In genomic region chr2:85354286-85355072, GRCh38 we compare ENCODE assay signal across 1 cellular context.
TF ChIP-seq lines count a peak whose summit lies in the region.

Gene ELMOD3 (plus strand): TSS chr2:85354769. CDS start chr2:85357199, 2,430 bp downstream.
Gene RETSAT (minus strand): TSS chr2:85354528. CDS start chr2:85354507, 21 bp downstream.

TF ChIP-seq in K562, 482 proteins besides CTCF, POLR2A, EP300 and RAD21 (continued from another document and continues in another):
- TF ChIP-seq MNT (conservative IDR thresholded peaks at IDR 0.05) (peak; percentile 29 to 51; a peak in 1 of 4 replicates), E2F5 (CRISPR knock-in tag; IDR thresholded peaks at IDR 0.05) (no peak), NUFIP1 (IDR thresholded peaks at IDR 0.05; ENCODE audit: partially characterized antibody) (no peak), ZKSCAN8 (CRISPR knock-in tag; IDR thresholded peaks at IDR 0.05) (no peak), ZNF780A (CRISPR knock-in tag; IDR thresholded peaks at IDR 0.05) (no peak), ZNF449 (CRISPR knock-in tag; IDR thresholded peaks at IDR 0.05) (no peak), CCAR2 (IDR thresholded peaks at IDR 0.05; ENCODE audit: low read depth, low read length) (no peak), ZNF589 (CRISPR knock-in tag; IDR thresholded peaks at IDR 0.05; ENCODE audit: low read depth) (peak; percentile 41; the same call in 1 of the 2 replicates), SMAD4 (CRISPR knock-in tag; conservative IDR thresholded peaks at IDR 0.05) (peak; percentile 42), PTRF (tag; IDR thresholded peaks at IDR 0.05) (no peak), MCM7 (IDR thresholded peaks at IDR 0.05) (no peak), COPS2 (conservative IDR thresholded peaks at IDR 0.05) (no peak), RCOR1 (IDR thresholded peaks at IDR 0.05; ENCODE audit: borderline replicate concordance in 1 of 2, low read depth in 2 of 2, low read length in 2 of 2) (peak; percentile 14 to 91; a peak in 2 of 4 replicates), MAFF (IDR thresholded peaks at IDR 0.05; ENCODE audit: low read length) (no peak), CBX3 (IDR thresholded peaks at IDR 0.05; ENCODE audit: borderline replicate concordance in 1 of 2, low read length in 2 of 2) (no peak; a peak in 1 of 3 replicates), TAF9B (IDR thresholded peaks at IDR 0.05; ENCODE audit: partially characterized antibody) (peak; percentile 85), POLR2AphosphoS5 (IDR thresholded peaks at IDR 0.05; ENCODE audit: control insufficient read depth, insufficient read depth, low read depth, low read length) (peak; percentile 77), SRSF7 (optimal IDR thresholded peaks at IDR 0.05; ENCODE audit: low read depth, low read length) (no peak), ZFPM2 (CRISPR knock-in tag; IDR thresholded peaks at IDR 0.05) (no peak), NFIC (IDR thresholded peaks at IDR 0.05) (no peak), ZNF347 (CRISPR knock-in tag; IDR thresholded peaks at IDR 0.05; ENCODE audit: low read depth) (no peak), ELF4 (CRISPR knock-in tag; IDR thresholded peaks at IDR 0.05) (0 out of 2 replicates have a peak, but pooled peaks have one; percentile 45), TBP (optimal IDR thresholded peaks at IDR 0.05; ENCODE audit: low read depth, low read length) (peak; percentile 98), LEF1 (IDR thresholded peaks at IDR 0.05) (no peak), FOS (IDR thresholded peaks at IDR 0.05; ENCODE audit: extremely low read depth, insufficient read length) (no peak), PATZ1 (CRISPR knock-in tag; IDR thresholded peaks at IDR 0.05; ENCODE audit: borderline replicate concordance) (no peak), IRF2 (CRISPR knock-in tag; IDR thresholded peaks at IDR 0.05) (no peak), ZNF121 (CRISPR knock-in tag; conservative IDR thresholded peaks at IDR 0.05) (no peak), CAMTA2 (CRISPR knock-in tag; conservative IDR thresholded peaks at IDR 0.05) (no peak)
- TF ChIP-seq, protein P1, sequence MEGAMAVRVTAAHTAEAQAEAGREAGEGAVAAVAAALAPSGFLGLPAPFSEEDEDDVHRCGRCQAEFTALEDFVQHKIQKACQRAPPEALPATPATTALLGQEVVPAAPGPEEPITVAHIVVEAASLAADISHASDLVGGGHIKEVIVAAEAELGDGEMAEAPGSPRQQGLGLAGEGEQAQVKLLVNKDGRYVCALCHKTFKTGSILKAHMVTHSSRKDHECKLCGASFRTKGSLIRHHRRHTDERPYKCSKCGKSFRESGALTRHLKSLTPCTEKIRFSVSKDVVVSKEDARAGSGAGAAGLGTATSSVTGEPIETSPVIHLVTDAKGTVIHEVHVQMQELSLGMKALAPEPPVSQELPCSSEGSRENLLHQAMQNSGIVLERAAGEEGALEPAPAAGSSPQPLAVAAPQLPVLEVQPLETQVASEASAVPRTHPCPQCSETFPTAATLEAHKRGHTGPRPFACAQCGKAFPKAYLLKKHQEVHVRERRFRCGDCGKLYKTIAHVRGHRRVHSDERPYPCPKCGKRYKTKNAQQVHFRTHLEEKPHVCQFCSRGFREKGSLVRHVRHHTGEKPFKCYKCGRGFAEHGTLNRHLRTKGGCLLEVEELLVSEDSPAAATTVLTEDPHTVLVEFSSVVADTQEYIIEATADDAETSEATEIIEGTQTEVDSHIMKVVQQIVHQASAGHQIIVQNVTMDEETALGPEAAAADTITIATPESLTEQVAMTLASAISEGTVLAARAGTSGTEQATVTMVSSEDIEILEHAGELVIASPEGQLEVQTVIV (CRISPR knock-in tag; IDR thresholded peaks at IDR 0.05; ENCODE audit: borderline replicate concordance), result no peak
- TF ChIP-seq, protein P2, sequence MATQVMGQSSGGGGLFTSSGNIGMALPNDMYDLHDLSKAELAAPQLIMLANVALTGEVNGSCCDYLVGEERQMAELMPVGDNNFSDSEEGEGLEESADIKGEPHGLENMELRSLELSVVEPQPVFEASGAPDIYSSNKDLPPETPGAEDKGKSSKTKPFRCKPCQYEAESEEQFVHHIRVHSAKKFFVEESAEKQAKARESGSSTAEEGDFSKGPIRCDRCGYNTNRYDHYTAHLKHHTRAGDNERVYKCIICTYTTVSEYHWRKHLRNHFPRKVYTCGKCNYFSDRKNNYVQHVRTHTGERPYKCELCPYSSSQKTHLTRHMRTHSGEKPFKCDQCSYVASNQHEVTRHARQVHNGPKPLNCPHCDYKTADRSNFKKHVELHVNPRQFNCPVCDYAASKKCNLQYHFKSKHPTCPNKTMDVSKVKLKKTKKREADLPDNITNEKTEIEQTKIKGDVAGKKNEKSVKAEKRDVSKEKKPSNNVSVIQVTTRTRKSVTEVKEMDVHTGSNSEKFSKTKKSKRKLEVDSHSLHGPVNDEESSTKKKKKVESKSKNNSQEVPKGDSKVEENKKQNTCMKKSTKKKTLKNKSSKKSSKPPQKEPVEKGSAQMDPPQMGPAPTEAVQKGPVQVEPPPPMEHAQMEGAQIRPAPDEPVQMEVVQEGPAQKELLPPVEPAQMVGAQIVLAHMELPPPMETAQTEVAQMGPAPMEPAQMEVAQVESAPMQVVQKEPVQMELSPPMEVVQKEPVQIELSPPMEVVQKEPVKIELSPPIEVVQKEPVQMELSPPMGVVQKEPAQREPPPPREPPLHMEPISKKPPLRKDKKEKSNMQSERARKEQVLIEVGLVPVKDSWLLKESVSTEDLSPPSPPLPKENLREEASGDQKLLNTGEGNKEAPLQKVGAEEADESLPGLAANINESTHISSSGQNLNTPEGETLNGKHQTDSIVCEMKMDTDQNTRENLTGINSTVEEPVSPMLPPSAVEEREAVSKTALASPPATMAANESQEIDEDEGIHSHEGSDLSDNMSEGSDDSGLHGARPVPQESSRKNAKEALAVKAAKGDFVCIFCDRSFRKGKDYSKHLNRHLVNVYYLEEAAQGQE (CRISPR knock-in tag; IDR thresholded peaks at IDR 0.05; ENCODE audit: low read depth), result 0 out of 2 replicates have a peak, but pooled peaks have one; percentile 9
- TF ChIP-seq, protein P3, sequence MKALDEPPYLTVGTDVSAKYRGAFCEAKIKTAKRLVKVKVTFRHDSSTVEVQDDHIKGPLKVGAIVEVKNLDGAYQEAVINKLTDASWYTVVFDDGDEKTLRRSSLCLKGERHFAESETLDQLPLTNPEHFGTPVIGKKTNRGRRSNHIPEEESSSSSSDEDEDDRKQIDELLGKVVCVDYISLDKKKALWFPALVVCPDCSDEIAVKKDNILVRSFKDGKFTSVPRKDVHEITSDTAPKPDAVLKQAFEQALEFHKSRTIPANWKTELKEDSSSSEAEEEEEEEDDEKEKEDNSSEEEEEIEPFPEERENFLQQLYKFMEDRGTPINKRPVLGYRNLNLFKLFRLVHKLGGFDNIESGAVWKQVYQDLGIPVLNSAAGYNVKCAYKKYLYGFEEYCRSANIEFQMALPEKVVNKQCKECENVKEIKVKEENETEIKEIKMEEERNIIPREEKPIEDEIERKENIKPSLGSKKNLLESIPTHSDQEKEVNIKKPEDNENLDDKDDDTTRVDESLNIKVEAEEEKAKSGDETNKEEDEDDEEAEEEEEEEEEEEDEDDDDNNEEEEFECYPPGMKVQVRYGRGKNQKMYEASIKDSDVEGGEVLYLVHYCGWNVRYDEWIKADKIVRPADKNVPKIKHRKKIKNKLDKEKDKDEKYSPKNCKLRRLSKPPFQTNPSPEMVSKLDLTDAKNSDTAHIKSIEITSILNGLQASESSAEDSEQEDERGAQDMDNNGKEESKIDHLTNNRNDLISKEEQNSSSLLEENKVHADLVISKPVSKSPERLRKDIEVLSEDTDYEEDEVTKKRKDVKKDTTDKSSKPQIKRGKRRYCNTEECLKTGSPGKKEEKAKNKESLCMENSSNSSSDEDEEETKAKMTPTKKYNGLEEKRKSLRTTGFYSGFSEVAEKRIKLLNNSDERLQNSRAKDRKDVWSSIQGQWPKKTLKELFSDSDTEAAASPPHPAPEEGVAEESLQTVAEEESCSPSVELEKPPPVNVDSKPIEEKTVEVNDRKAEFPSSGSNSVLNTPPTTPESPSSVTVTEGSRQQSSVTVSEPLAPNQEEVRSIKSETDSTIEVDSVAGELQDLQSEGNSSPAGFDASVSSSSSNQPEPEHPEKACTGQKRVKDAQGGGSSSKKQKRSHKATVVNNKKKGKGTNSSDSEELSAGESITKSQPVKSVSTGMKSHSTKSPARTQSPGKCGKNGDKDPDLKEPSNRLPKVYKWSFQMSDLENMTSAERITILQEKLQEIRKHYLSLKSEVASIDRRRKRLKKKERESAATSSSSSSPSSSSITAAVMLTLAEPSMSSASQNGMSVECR (CRISPR knock-in tag; IDR thresholded peaks at IDR 0.05), result 0 out of 2 replicates have a peak, but pooled peaks have one; percentile 45
- TF ChIP-seq, protein P4, sequence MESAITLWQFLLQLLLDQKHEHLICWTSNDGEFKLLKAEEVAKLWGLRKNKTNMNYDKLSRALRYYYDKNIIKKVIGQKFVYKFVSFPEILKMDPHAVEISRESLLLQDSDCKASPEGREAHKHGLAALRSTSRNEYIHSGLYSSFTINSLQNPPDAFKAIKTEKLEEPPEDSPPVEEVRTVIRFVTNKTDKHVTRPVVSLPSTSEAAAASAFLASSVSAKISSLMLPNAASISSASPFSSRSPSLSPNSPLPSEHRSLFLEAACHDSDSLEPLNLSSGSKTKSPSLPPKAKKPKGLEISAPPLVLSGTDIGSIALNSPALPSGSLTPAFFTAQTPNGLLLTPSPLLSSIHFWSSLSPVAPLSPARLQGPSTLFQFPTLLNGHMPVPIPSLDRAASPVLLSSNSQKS (CRISPR knock-in tag; IDR thresholded peaks at IDR 0.05), result no peak
- TF ChIP-seq, protein P5, sequence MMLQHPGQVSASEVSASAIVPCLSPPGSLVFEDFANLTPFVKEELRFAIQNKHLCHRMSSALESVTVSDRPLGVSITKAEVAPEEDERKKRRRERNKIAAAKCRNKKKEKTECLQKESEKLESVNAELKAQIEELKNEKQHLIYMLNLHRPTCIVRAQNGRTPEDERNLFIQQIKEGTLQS (IDR thresholded peaks at IDR 0.05), result no peak
- TF ChIP-seq, protein P5 (CRISPR knock-in tag; conservative IDR thresholded peaks at IDR 0.05), result no peak
- TF ChIP-seq, protein P6, sequence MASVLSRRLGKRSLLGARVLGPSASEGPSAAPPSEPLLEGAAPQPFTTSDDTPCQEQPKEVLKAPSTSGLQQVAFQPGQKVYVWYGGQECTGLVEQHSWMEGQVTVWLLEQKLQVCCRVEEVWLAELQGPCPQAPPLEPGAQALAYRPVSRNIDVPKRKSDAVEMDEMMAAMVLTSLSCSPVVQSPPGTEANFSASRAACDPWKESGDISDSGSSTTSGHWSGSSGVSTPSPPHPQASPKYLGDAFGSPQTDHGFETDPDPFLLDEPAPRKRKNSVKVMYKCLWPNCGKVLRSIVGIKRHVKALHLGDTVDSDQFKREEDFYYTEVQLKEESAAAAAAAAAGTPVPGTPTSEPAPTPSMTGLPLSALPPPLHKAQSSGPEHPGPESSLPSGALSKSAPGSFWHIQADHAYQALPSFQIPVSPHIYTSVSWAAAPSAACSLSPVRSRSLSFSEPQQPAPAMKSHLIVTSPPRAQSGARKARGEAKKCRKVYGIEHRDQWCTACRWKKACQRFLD (CRISPR knock-in tag; IDR thresholded peaks at IDR 0.05), result peak; percentile 58; the same call in 1 of the 2 replicates
- TF ChIP-seq, protein P7, sequence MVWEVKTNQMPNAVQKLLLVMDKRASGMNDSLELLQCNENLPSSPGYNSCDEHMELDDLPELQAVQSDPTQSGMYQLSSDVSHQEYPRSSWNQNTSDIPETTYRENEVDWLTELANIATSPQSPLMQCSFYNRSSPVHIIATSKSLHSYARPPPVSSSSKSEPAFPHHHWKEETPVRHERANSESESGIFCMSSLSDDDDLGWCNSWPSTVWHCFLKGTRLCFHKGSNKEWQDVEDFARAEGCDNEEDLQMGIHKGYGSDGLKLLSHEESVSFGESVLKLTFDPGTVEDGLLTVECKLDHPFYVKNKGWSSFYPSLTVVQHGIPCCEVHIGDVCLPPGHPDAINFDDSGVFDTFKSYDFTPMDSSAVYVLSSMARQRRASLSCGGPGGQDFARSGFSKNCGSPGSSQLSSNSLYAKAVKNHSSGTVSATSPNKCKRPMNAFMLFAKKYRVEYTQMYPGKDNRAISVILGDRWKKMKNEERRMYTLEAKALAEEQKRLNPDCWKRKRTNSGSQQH (CRISPR knock-in tag; IDR thresholded peaks at IDR 0.05), result no peak
